1 cellular context compared by ENCODE assay signal in the genomic region with DNA sequence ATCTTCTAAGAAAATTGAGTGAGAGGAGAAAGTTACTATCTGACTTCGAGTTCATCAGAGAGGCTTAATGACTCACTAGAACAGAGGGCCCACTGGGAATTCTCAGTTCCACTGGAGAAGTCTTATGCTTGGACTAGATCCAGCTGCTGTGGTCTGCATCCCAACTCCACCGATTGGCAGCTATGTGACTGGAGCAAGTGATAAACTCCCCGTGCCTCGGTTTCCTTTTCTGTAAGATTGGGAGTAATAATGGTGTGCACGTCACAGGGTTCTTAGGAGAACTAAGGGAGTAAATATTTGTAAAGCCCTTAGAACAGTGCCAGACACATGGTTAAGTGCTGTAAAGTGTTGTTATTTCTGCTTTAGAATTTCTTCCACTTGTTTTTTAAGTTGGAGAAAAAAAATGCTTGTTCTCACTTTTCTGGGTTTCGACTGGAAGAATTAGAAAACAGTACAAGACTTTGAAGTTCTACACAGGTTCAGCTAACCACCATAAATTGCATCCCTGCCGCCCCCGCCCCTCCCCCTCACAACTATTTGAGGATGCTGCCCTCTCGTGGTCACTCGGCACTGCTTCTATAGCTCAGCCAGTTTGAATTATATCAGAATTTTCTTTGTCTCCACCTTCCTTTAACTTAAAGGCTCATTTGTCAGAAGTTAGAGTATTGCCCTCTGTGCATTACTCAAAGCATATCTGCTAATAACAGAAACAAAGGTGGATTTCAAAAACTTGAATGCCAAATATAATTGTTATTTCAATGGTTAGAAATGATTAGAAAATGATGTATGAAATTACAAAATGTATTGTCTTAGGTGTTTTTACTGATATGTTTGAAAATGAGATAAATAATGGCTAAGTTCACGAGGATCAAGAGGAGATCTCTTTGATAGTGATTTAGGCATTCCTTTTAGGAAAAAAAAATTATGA.
TF ChIP-seq lines count a peak whose summit lies in the region.

No MANE protein-coding gene starts in this region.

TF ChIP-seq in HepG2, 621 proteins besides CTCF, POLR2A, EP300 and RAD21 (continued from another document):
- TF ChIP-seq, protein P1, sequence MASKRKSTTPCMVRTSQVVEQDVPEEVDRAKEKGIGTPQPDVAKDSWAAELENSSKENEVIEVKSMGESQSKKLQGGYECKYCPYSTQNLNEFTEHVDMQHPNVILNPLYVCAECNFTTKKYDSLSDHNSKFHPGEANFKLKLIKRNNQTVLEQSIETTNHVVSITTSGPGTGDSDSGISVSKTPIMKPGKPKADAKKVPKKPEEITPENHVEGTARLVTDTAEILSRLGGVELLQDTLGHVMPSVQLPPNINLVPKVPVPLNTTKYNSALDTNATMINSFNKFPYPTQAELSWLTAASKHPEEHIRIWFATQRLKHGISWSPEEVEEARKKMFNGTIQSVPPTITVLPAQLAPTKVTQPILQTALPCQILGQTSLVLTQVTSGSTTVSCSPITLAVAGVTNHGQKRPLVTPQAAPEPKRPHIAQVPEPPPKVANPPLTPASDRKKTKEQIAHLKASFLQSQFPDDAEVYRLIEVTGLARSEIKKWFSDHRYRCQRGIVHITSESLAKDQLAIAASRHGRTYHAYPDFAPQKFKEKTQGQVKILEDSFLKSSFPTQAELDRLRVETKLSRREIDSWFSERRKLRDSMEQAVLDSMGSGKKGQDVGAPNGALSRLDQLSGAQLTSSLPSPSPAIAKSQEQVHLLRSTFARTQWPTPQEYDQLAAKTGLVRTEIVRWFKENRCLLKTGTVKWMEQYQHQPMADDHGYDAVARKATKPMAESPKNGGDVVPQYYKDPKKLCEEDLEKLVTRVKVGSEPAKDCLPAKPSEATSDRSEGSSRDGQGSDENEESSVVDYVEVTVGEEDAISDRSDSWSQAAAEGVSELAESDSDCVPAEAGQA (IDR thresholded peaks at IDR 0.05; ENCODE audit: low read depth): no peak
- TF ChIP-seq, protein P1 (CRISPR knock-in tag; IDR thresholded peaks at IDR 0.05; ENCODE audit: borderline replicate concordance): no peak
- TF ChIP-seq CREM (IDR thresholded peaks at IDR 0.05): 0 out of 2 replicates have a peak, but pooled peaks have one; percentile 10
- no peak for TF ChIP-seq CREM (CRISPR knock-in tag; IDR thresholded peaks at IDR 0.05)
TF ChIP-seq in HepG2: peak in this region for 33.
